14 cellular contexts compared by ENCODE assay signal in genomic region chrX:118565853-118566252, GRCh38.
"Had no signal": no experiment of that assay in that cellular context is flagged by ENCODE, and none has a peak within 500 bp of the region (broad histone marks: within the 10 kb centered on the region; RNA-seq: fewer than 3 reads in every experiment).

No MANE protein-coding gene starts in this region.

- H3K27me3 Mint-ChIP-seq: activated T-helper 17 cell treated with anti-CD3 and anti-CD28 coated beads, Interleukin-2, amount 50 U/mL, for 72 hours; brain; stimulated activated memory B cell treated with anti-CD40 and anti-IgM and Interleukin-4, amounts not matched to agents 10 μg/mL and 1 μg/mL and 100 μg/mL, for 72 hours had no signal

- H3K4me3 Mint-ChIP-seq: activated T-helper 17 cell treated with anti-CD3 and anti-CD28 coated beads, Interleukin-2, amount 50 U/mL, for 72 hours; brain; stimulated activated memory B cell treated with anti-CD40 and anti-IgM and Interleukin-4, amounts not matched to agents 10 μg/mL and 1 μg/mL and 100 μg/mL, for 72 hours had no signal

- H3K4me3 ChIP-seq: tibial artery, uterus had no signal

- DNase-seq: activated CD4-positive, alpha-beta T cell treated with anti-CD3 and anti-CD28 coated beads, Interleukin-2, amount 50 U/mL, for 48 hours; activated naive CD4-positive, alpha-beta T cell treated with Interleukin-2 at 50 U/mL for 16 hours; amygdala; cortex of kidney; effector CD4-positive, alpha-beta T cell; foreskin melanocyte; kidney glomerular epithelial cell; posterior cingulate gyrus; retina; tibial artery; uterus had no signal

- H3K9me3 Mint-ChIP-seq: activated T-helper 17 cell treated with anti-CD3 and anti-CD28 coated beads, Interleukin-2, amount 50 U/mL, for 72 hours; stimulated activated memory B cell treated with anti-CD40 and anti-IgM and Interleukin-4, amounts not matched to agents 10 μg/mL and 1 μg/mL and 100 μg/mL, for 72 hours had no signal

- H3K27ac ChIP-seq: tibial artery, uterus had no signal

- H3K4me1 ChIP-seq: tibial artery, uterus had no signal

- H3K36me3 ChIP-seq: uterus had no signal

- H3K27ac Mint-ChIP-seq: activated T-helper 17 cell treated with anti-CD3 and anti-CD28 coated beads, Interleukin-2, amount 50 U/mL, for 72 hours; stimulated activated memory B cell treated with anti-CD40 and anti-IgM and Interleukin-4, amounts not matched to agents 10 μg/mL and 1 μg/mL and 100 μg/mL, for 72 hours had no signal

- H3K27me3 ChIP-seq: tibial artery, uterus had no signal

- H3K9me3 ChIP-seq: tibial artery, uterus had no signal

- ATAC-seq: activated T-helper 17 cell treated with anti-CD3 and anti-CD28 coated beads, Interleukin-2, amount 50 U/mL, for 72 hours; stimulated activated memory B cell treated with anti-CD40 and anti-IgM and Interleukin-4, amounts not matched to agents 10 μg/mL and 1 μg/mL and 100 μg/mL, for 72 hours had no signal
